ENCODE assay signal across 25 cellular contexts in the genomic region with DNA sequence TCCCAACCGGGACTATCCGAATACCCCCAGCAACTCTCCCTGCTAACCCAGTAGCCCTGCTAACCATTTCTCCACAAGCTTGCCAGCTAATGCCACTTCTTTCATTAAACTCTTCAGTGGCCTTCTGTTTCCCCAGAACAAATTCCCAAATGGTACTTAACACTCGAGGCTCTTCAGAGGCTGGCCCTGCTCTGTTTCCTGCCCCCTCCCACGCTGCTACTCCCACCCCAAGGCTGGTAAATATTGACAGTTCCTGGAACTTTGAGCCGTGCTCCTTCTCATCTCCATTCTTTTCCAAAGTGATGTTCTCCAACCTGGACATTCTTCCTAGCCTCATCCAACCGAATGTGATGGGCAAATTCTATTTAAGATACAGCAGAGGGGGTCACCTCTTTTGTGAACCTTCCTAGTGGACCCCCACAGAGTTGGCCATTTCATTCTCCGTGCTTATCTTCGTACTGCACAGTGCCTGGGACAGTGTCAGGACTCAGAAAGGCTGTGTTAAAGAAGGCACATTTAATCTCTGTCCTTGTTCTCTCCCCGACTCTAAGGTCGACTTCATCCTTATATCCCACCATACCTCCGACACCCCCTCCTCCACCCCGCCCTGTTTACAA.
"Had no signal": no experiment of that assay in that cellular context is flagged by ENCODE, and none has a peak within 500 bp of the region (broad histone marks: within the 10 kb centered on the region; RNA-seq: fewer than 3 reads in every experiment).

No MANE protein-coding gene starts in this region.

- H3K4me1 ChIP-seq: prostate gland had no signal

- H3K27me3 ChIP-seq: ascending aorta, brain microvascular endothelial cell had no signal

- DNase-seq: activated B cell treated with CpG ODN at 0.5 μM for 24 hours; activated CD4-positive, alpha-beta T cell treated with anti-CD3 and anti-CD28 coated beads for 36 hours; activated CD4-positive, alpha-beta T cell treated with anti-CD3 and anti-CD28 coated beads, Interleukin-2, amount 50 U/mL, for 4 hours; activated CD8-positive, alpha-beta memory T cell treated with anti-CD3 and anti-CD28 coated beads for 24 hours; activated CD8-positive, alpha-beta memory T cell treated with anti-CD3 and anti-CD28 coated beads, Interleukin-2, amount 50 U/mL, for 4 hours; activated T-cell treated with anti-CD3 and anti-CD28 coated beads, Interleukin-2, amount 50 U/mL, for 24 hours; brain microvascular endothelial cell; caudate nucleus; effector CD8-positive, alpha-beta T cell; erythroblast; foreskin fibroblast; heart right ventricle; islet precursor cell; left cardiac atrium; mesenchymal stem cell; spleen; stimulated activated CD4-positive, alpha-beta T cell treated with anti-CD3 and anti-CD28 coated beads, Interleukin-4, amount 100 ng/mL, for 24 hours; stimulated activated naive CD4-positive, alpha-beta T cell treated with Interleukin-2 at 50 U/mL for 16 hours; T1000 had no signal

- H3K9me3 ChIP-seq: ascending aorta, heart right ventricle, prostate gland, spleen, thoracic aorta had no signal

- H3K4me3 Mint-ChIP-seq: activated B cell treated with CpG ODN at 0.5 μM for 24 hours; activated CD4-positive, alpha-beta T cell treated with anti-CD3 and anti-CD28 coated beads for 36 hours; activated T-cell treated with anti-CD3 and anti-CD28 coated beads, Interleukin-2, amount 50 U/mL, for 24 hours; activated T-helper 17 cell treated with anti-CD3 and anti-CD28 coated beads, Interleukin-2, amount 50 U/mL, for 72 hours; dendritic cell treated with granulocyte-macrophage colony-stimulating factor and Interleukin-4, amounts not matched to agents 40 ng/mL and 50 ng/mL, for 4 days had no signal

- ATAC-seq: activated CD4-positive, alpha-beta T cell treated with anti-CD3 and anti-CD28 coated beads for 36 hours; activated naive CD4-positive, alpha-beta T cell treated with anti-CD3 and anti-CD28 coated beads, Interleukin-2, amount 50 U/mL, for 72 hours; activated T-helper 17 cell treated with anti-CD3 and anti-CD28 coated beads, Interleukin-2, amount 50 U/mL, for 72 hours; heart right ventricle; left cardiac atrium had no signal

- H3K9me3 Mint-ChIP-seq: activated B cell treated with CpG ODN at 0.5 μM for 24 hours; activated naive CD4-positive, alpha-beta T cell treated with anti-CD3 and anti-CD28 coated beads, Interleukin-2, amount 50 U/mL, for 72 hours; activated T-cell treated with anti-CD3 and anti-CD28 coated beads, Interleukin-2, amount 50 U/mL, for 24 hours; activated T-helper 17 cell treated with anti-CD3 and anti-CD28 coated beads, Interleukin-2, amount 50 U/mL, for 72 hours; dendritic cell treated with granulocyte-macrophage colony-stimulating factor and Interleukin-4, amounts not matched to agents 40 ng/mL and 50 ng/mL, for 4 days had no signal

- H3K27ac Mint-ChIP-seq: activated B cell treated with CpG ODN at 0.5 μM for 24 hours; activated CD4-positive, alpha-beta T cell treated with anti-CD3 and anti-CD28 coated beads for 36 hours; activated naive CD4-positive, alpha-beta T cell treated with anti-CD3 and anti-CD28 coated beads, Interleukin-2, amount 50 U/mL, for 72 hours; activated T-cell treated with anti-CD3 and anti-CD28 coated beads, Interleukin-2, amount 50 U/mL, for 24 hours; activated T-helper 17 cell treated with anti-CD3 and anti-CD28 coated beads, Interleukin-2, amount 50 U/mL, for 72 hours; dendritic cell treated with granulocyte-macrophage colony-stimulating factor and Interleukin-4, amounts not matched to agents 40 ng/mL and 50 ng/mL, for 4 days had no signal

- H3K27ac ChIP-seq: ascending aorta, brain microvascular endothelial cell, heart right ventricle, prostate gland, spleen, thoracic aorta had no signal

- H3K36me3 ChIP-seq: ascending aorta, brain microvascular endothelial cell, heart right ventricle, prostate gland, spleen, thoracic aorta had no signal

- H3K4me3 ChIP-seq: ascending aorta, heart right ventricle, prostate gland, thoracic aorta had no signal
